In the genomic region with DNA sequence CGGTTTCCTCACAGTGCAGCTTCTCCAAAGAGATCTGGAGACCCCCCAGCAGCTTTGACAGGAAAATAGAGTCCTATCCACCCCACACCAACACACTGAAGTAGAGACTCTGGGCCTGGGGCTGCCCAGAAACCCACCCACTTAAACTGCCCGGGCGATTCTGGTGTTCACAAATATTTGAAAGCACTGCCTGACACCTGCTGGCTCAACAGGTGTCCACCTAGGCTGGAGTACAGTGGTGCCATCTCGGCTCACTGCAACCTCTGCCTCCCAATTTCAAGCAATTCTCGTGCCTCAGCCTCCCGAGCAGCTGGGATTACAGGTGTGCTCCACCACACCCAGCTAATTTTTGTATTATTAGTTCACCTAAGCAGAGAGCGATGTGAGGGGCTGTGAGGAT, we compare ENCODE assay signal across 18 cellular contexts. TPM values are rescaled to one million over a fixed set of nuclear protein-coding genes. Genes with fewer than 3 reads are reported as not detected.
DNase-seq lines count a peak whose midpoint lies in the region; ATAC-seq and TF ChIP-seq lines count a peak whose summit lies in the region.
"Had no signal": no experiment of that assay in that cellular context is flagged by ENCODE, and none has a peak within 500 bp of the region (broad histone marks: within the 10 kb centered on the region; RNA-seq: fewer than 3 reads in every experiment).

No MANE protein-coding gene starts in this region.

- H3K9me3 ChIP-seq in osteoblast (ENCODE audit: low read depth, low read length): no peaks in the 10 kb centered on the region
- no peaks in the 10 kb centered on the region for H3K9me3 ChIP-seq in left ventricle myocardium inferior (replicated peaks)
- no peaks in the 10 kb centered on the region for H3K9me3 ChIP-seq in vagina
- H3K9me3 ChIP-seq: BLaER1, HAP-1 had no signal

- H3K27ac ChIP-seq in C4-2B (peak overlapping the region; percentile 11), osteoblast (ENCODE audit: low read depth, low read length) (no peak overlapping the region), left ventricle myocardium inferior (replicated peaks) (no peak overlapping the region), vagina (no peak overlapping the region)
- H3K27ac ChIP-seq: 22Rv1, BLaER1 had no signal

- peak overlapping the region; percentile 44; the same call in 1 of the 2 replicates for H3K27ac Mint-ChIP-seq in WTC11
- H3K27ac Mint-ChIP-seq: B cell; CD4-positive, alpha-beta T cell had no signal

- no peak overlapping the region for H3K4me3 Mint-ChIP-seq in WTC11
- H3K4me3 Mint-ChIP-seq: B cell; CD14-positive monocyte; CD4-positive, alpha-beta T cell; CD8-positive, alpha-beta memory T cell had no signal

- peaks cover 14% of the 10 kb centered on the region for H3K79me2 ChIP-seq in osteoblast (ENCODE audit: insufficient read depth, low read length)

- peaks cover 42% of the 10 kb centered on the region for H3K4me1 Mint-ChIP-seq in WTC11
- H3K4me1 Mint-ChIP-seq: CD8-positive, alpha-beta memory T cell had no signal

- peaks cover 48% of the 10 kb centered on the region for H3K4me1 ChIP-seq in osteoblast (ENCODE audit: insufficient read depth, low read length)
- peaks cover 12% of the 10 kb centered on the region for H3K4me1 ChIP-seq in left ventricle myocardium inferior
- peaks cover 9% of the 10 kb centered on the region for H3K4me1 ChIP-seq in vagina
- H3K4me1 ChIP-seq: HAP-1 had no signal

- no peak for TF ChIP-seq POLR2A in vagina (IDR thresholded peaks at IDR 0.05)

- no peaks in the 10 kb centered on the region for H3K36me3 Mint-ChIP-seq in WTC11
- H3K36me3 Mint-ChIP-seq: CD8-positive, alpha-beta memory T cell had no signal

- CTCF ChIA-PET in WTC11 (lab: Charles Lee): no interaction called here

- H2AFZ ChIP-seq in osteoblast (ENCODE audit: low read length): no peak overlapping the region

- POLR2A ChIA-PET in WTC11 (lab: Charles Lee): no interaction called here

- no peak overlapping the region for H3K4me2 ChIP-seq in osteoblast (ENCODE audit: insufficient read depth, low read length)
- H3K4me2 ChIP-seq: BLaER1 had no signal

- intact Hi-C loops in left ventricle myocardium inferior (cut with micrococcal nuclease): no loop called here
- intact Hi-C loops in vagina (cut with DNase I): no loop called here

- no peaks in the 10 kb centered on the region for H4K20me1 ChIP-seq in osteoblast (ENCODE audit: insufficient read depth, low read length)

- no peak for ATAC-seq in WTC11

- no peaks in the 10 kb centered on the region for H3K9me3 Mint-ChIP-seq in WTC11
- H3K9me3 Mint-ChIP-seq: CD4-positive, alpha-beta T cell; CD8-positive, alpha-beta memory T cell had no signal

- H3K36me3 ChIP-seq in osteoblast (ENCODE audit: insufficient read depth, low read length): no peaks in the 10 kb centered on the region
- H3K36me3 ChIP-seq in left ventricle myocardium inferior: no peaks in the 10 kb centered on the region
- no peaks in the 10 kb centered on the region for H3K36me3 ChIP-seq in vagina
- H3K36me3 ChIP-seq: BLaER1, HAP-1 had no signal

- H3K27me3 ChIP-seq in osteoblast (ENCODE audit: insufficient read depth, low read length): no peaks in the 10 kb centered on the region
- peaks cover 25% of the 10 kb centered on the region for H3K27me3 ChIP-seq in left ventricle myocardium inferior (ENCODE audit: low read depth)
- H3K27me3 ChIP-seq in vagina: no peaks in the 10 kb centered on the region
- H3K27me3 ChIP-seq: BLaER1 had no signal

- peaks cover 6% of the 10 kb centered on the region; the same call in 1 of the 2 replicates for H3K27me3 Mint-ChIP-seq in WTC11 (ENCODE audit: low read depth)

- no peak overlapping the region for H3K4me3 ChIP-seq in osteoblast (ENCODE audit: insufficient read depth, low read length)
- H3K4me3 ChIP-seq in left ventricle myocardium inferior: no peak overlapping the region
- H3K4me3 ChIP-seq in vagina: no peak overlapping the region
- H3K4me3 ChIP-seq: BLaER1, HAP-1 had no signal

- TF ChIP-seq CTCF in C4-2B (conservative IDR thresholded peaks at IDR 0.05): no peak
- no peak for TF ChIP-seq CTCF in WTC11 (IDR thresholded peaks at IDR 0.05)
- TF ChIP-seq CTCF in osteoblast (IDR thresholded peaks at IDR 0.05; ENCODE audit: extremely low read depth, low read depth, low read length): no peak
- no peak for TF ChIP-seq CTCF in left ventricle myocardium inferior (IDR thresholded peaks at IDR 0.05; ENCODE audit: borderline replicate concordance)
- TF ChIP-seq CTCF in vagina (IDR thresholded peaks at IDR 0.05): no peak

- DNase-seq in WTC11 (ENCODE audit: low spot score) (no peak), osteoblast (ENCODE audit: insufficient read length, low spot score, missing footprints) (peak; percentile 15), left ventricle myocardium inferior (no peak), amygdala (lab: John Stamatoyannopoulos, UW) (no peak), vagina (ENCODE audit: extremely low spot score in 2 of 2) (no peak)
- DNase-seq: CD4-positive, alpha-beta T cell; CD8-positive, alpha-beta memory T cell; DMS 273 treated with DMSO at 0.1 percent for 48 hours; DMS79; EL; GDM1; GOT3 had no signal

TF ChIP-seq in WTC11, 78 proteins besides CTCF, POLR2A, EP300 and RAD21 (continues in another document):
- TF ChIP-seq RELA (CRISPR knock-in tag; IDR thresholded peaks at IDR 0.05; ENCODE audit: borderline replicate concordance): no peak
- TF ChIP-seq ZNF121 (CRISPR knock-in tag; IDR thresholded peaks at IDR 0.05): no peak
- no peak for TF ChIP-seq MXD4 (CRISPR knock-in tag; IDR thresholded peaks at IDR 0.05; ENCODE audit: borderline replicate concordance)
- no peak for TF ChIP-seq ATF3 (CRISPR knock-in tag; conservative IDR thresholded peaks at IDR 0.05)
- TF ChIP-seq JUN (CRISPR knock-in tag; IDR thresholded peaks at IDR 0.05): no peak
- TF ChIP-seq PRDM15 (CRISPR knock-in tag; IDR thresholded peaks at IDR 0.05): no peak
- TF ChIP-seq EMX1 (CRISPR knock-in tag; IDR thresholded peaks at IDR 0.05): no peak
- TF ChIP-seq GRHL2 (CRISPR knock-in tag; IDR thresholded peaks at IDR 0.05; ENCODE audit: insufficient replicate concordance, severe bottlenecking): no peak
- no peak for TF ChIP-seq ZNF317 (CRISPR knock-in tag; IDR thresholded peaks at IDR 0.05; ENCODE audit: borderline replicate concordance, low read depth)
- TF ChIP-seq ZNF281 (CRISPR knock-in tag; IDR thresholded peaks at IDR 0.05): no peak
- no peak for TF ChIP-seq NR1H2 (CRISPR knock-in tag; IDR thresholded peaks at IDR 0.05)
- TF ChIP-seq HMGA2 (CRISPR knock-in tag; IDR thresholded peaks at IDR 0.05): no peak
- no peak for TF ChIP-seq JAZF1 (CRISPR knock-in tag; IDR thresholded peaks at IDR 0.05)

RNA-seq across cellular contexts. Expression of gene STEAP3, which starts 5.3 kb away (rescaled TPM):
- total RNA-seq in WTC11 (2021): 20.5 to 24.0 TPM (median 21.4 TPM) in 3 replicates
- total RNA-seq in osteoblast: 27.4 and 40.9 TPM in 2 replicates
- total RNA-seq in left ventricle myocardium inferior: 7.1 TPM
- 22.1 TPM for total RNA-seq in vagina
- total RNA-seq: CD4-positive, alpha-beta T cell had no signal
